In the genomic region with DNA sequence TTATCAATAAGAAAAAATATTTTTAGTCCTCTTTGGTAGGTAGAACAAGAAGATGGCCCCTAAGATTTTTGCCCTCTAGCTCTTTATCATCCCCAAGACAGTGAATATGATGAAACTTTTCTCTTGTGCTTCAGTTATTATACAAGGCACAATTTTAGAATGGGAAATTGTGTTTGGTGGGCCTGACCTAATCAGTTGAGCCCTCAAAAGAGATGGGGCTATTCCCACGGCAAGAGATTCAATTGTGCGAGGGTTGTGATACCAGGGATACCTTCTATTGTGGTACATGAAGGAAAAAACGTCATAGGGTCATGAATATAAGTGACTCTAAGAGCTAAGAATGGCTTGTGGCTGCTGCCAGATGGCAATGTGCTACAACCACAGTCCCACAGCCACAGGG, we compare ENCODE assay signal across 38 cellular contexts.
"Had no signal": no experiment of that assay in that cellular context is flagged by ENCODE, and none has a peak within 500 bp of the region (broad histone marks: within the 10 kb centered on the region; RNA-seq: fewer than 3 reads in every experiment).

No MANE protein-coding gene starts in this region.

- H3K4me3 Mint-ChIP-seq: activated naive CD4-positive, alpha-beta T cell treated with anti-CD3 and anti-CD28 coated beads for 36 hours; activated naive CD4-positive, alpha-beta T cell treated with anti-CD3 and anti-CD28 coated beads, Interleukin-2, amount 10 ng/mL, durations not matched to agents 7 days and 5 days; activated naive CD4-positive, alpha-beta T cell treated with anti-CD3 and anti-CD28 coated beads, Interleukin-2, amount 50 U/mL, for 24 hours; activated naive CD8-positive, alpha-beta T cell; activated naive CD8-positive, alpha-beta T cell treated with anti-CD3 and anti-CD28 coated beads for 36 hours; activated naive CD8-positive, alpha-beta T cell treated with anti-CD3 and anti-CD28 coated beads, Interleukin-2, amount 10 ng/mL, durations not matched to agents 7 days and 5 days; activated naive CD8-positive, alpha-beta T cell treated with anti-CD3 and anti-CD28 coated beads, Interleukin-2, amount 50 U/mL, for 24 hours; activated T-cell treated with anti-CD3 and anti-CD28 coated beads, Interleukin-2, amount 50 U/mL, for 24 hours; activated T-cell treated with anti-CD3 and anti-CD28 coated beads, Interleukin-2, amount 50 U/mL, for 4 hours; activated T-cell treated with anti-CD3 and anti-CD28 coated beads, Interleukin-2, amount 50 U/mL, for 72 hours; activated T-helper 1 cell treated with anti-CD3 and anti-CD28 coated beads, Interleukin-12 subunit alpha, Interleukin-12 subunit beta, Interleukin-2, Interleukin-4 antibody, amounts not matched to agents 30 ng/mL and 10 ng/mL and 1 ng/mL, durations not matched to agents 14 hours and 24 hours and 36 hours; activated T-helper 17 cell treated with anti-CD3 and anti-CD28 coated beads, Interleukin-2, amount 50 U/mL, for 72 hours; brain; central memory CD8-positive, alpha-beta T cell had no signal

- H3K27ac Mint-ChIP-seq: activated naive CD4-positive, alpha-beta T cell treated with anti-CD3 and anti-CD28 coated beads for 36 hours; activated naive CD4-positive, alpha-beta T cell treated with anti-CD3 and anti-CD28 coated beads, Interleukin-2, amount 10 ng/mL, durations not matched to agents 7 days and 5 days; activated naive CD4-positive, alpha-beta T cell treated with anti-CD3 and anti-CD28 coated beads, Interleukin-2, amount 50 U/mL, for 24 hours; activated naive CD4-positive, alpha-beta T cell treated with anti-CD3 and anti-CD28 coated beads, Interleukin-2, amount 50 U/mL, for 72 hours; activated naive CD8-positive, alpha-beta T cell; activated naive CD8-positive, alpha-beta T cell treated with anti-CD3 and anti-CD28 coated beads for 36 hours; activated naive CD8-positive, alpha-beta T cell treated with anti-CD3 and anti-CD28 coated beads, Interleukin-2, amount 10 ng/mL, durations not matched to agents 7 days and 5 days; activated naive CD8-positive, alpha-beta T cell treated with anti-CD3 and anti-CD28 coated beads, Interleukin-2, amount 50 U/mL, for 24 hours; activated T-cell treated with anti-CD3 and anti-CD28 coated beads, Interleukin-2, amount 50 U/mL, for 24 hours; activated T-cell treated with anti-CD3 and anti-CD28 coated beads, Interleukin-2, amount 50 U/mL, for 72 hours; activated T-helper 1 cell treated with anti-CD3 and anti-CD28 coated beads, Interleukin-12 subunit alpha, Interleukin-12 subunit beta, Interleukin-2, Interleukin-4 antibody, amounts not matched to agents 30 ng/mL and 10 ng/mL and 1 ng/mL, durations not matched to agents 14 hours and 24 hours and 36 hours; activated T-helper 17 cell treated with anti-CD3 and anti-CD28 coated beads, Interleukin-2, amount 50 U/mL, for 72 hours; activated T-helper 2 cell treated with anti-CD3 and anti-CD28 coated beads, Interferon-gamma antibody, Interleukin-2, Interleukin-4, amounts not matched to agents 10 μg/mL and 5 μg/mL and 100 μg/mL, durations not matched to agents 14 hours and 24 hours and 36 hours; brain had no signal

- H3K4me3 ChIP-seq: adrenal gland, ascending aorta, body of pancreas, breast epithelium, cardiac muscle cell had no signal

- H3K4me1 ChIP-seq: adrenal gland, ascending aorta, body of pancreas, breast epithelium had no signal

- H3K27me3 ChIP-seq: adrenal gland, ascending aorta, body of pancreas, brain microvascular endothelial cell, breast epithelium, cardiac muscle cell had no signal

- H3K36me3 Mint-ChIP-seq: activated naive CD4-positive, alpha-beta T cell treated with anti-CD3 and anti-CD28 coated beads, Interleukin-2, amount 10 ng/mL, durations not matched to agents 7 days and 5 days; activated naive CD4-positive, alpha-beta T cell treated with anti-CD3 and anti-CD28 coated beads, Interleukin-2, amount 50 U/mL, for 24 hours; activated naive CD4-positive, alpha-beta T cell treated with anti-CD3 and anti-CD28 coated beads, Interleukin-2, amount 50 U/mL, for 72 hours; activated naive CD8-positive, alpha-beta T cell; activated naive CD8-positive, alpha-beta T cell treated with anti-CD3 and anti-CD28 coated beads for 36 hours; activated naive CD8-positive, alpha-beta T cell treated with anti-CD3 and anti-CD28 coated beads, Interleukin-2, amount 10 ng/mL, durations not matched to agents 7 days and 5 days; brain had no signal

- H3K27ac ChIP-seq: adrenal gland, ascending aorta, body of pancreas, brain microvascular endothelial cell, breast epithelium, cardiac muscle cell had no signal

- H3K27me3 Mint-ChIP-seq: activated naive CD4-positive, alpha-beta T cell treated with anti-CD3 and anti-CD28 coated beads, Interleukin-2, amount 10 ng/mL, durations not matched to agents 7 days and 5 days; activated naive CD8-positive, alpha-beta T cell treated with anti-CD3 and anti-CD28 coated beads for 36 hours; activated naive CD8-positive, alpha-beta T cell treated with anti-CD3 and anti-CD28 coated beads, Interleukin-2, amount 50 U/mL, for 24 hours; activated T-cell treated with anti-CD3 and anti-CD28 coated beads, Interleukin-2, amount 50 U/mL, for 24 hours; activated T-helper 17 cell treated with anti-CD3 and anti-CD28 coated beads, Interleukin-2, amount 50 U/mL, for 72 hours; brain; central memory CD8-positive, alpha-beta T cell had no signal

- FAIRE-seq: astrocyte, bronchial epithelial cell had no signal

- H3K36me3 ChIP-seq: adrenal gland, ascending aorta, brain microvascular endothelial cell, breast epithelium, cardiac muscle cell had no signal

- H3K9me3 Mint-ChIP-seq: activated naive CD4-positive, alpha-beta T cell treated with anti-CD3 and anti-CD28 coated beads for 36 hours; activated naive CD4-positive, alpha-beta T cell treated with anti-CD3 and anti-CD28 coated beads, Interleukin-2, amount 10 ng/mL, durations not matched to agents 7 days and 5 days; activated naive CD4-positive, alpha-beta T cell treated with anti-CD3 and anti-CD28 coated beads, Interleukin-2, amount 50 U/mL, for 24 hours; activated naive CD4-positive, alpha-beta T cell treated with anti-CD3 and anti-CD28 coated beads, Interleukin-2, amount 50 U/mL, for 72 hours; activated naive CD8-positive, alpha-beta T cell treated with anti-CD3 and anti-CD28 coated beads for 36 hours; activated naive CD8-positive, alpha-beta T cell treated with anti-CD3 and anti-CD28 coated beads, Interleukin-2, amount 10 ng/mL, durations not matched to agents 7 days and 5 days; activated naive CD8-positive, alpha-beta T cell treated with anti-CD3 and anti-CD28 coated beads, Interleukin-2, amount 50 U/mL, for 24 hours; activated T-cell treated with anti-CD3 and anti-CD28 coated beads, Interleukin-2, amount 50 U/mL, for 24 hours; activated T-cell treated with anti-CD3 and anti-CD28 coated beads, Interleukin-2, amount 50 U/mL, for 4 hours; activated T-cell treated with anti-CD3 and anti-CD28 coated beads, Interleukin-2, amount 50 U/mL, for 72 hours; activated T-helper 1 cell treated with anti-CD3 and anti-CD28 coated beads, Interleukin-12 subunit alpha, Interleukin-12 subunit beta, Interleukin-2, Interleukin-4 antibody, amounts not matched to agents 30 ng/mL and 10 ng/mL and 1 ng/mL, durations not matched to agents 14 hours and 24 hours and 36 hours; activated T-helper 17 cell treated with anti-CD3 and anti-CD28 coated beads, Interleukin-2, amount 50 U/mL, for 72 hours; activated T-helper 2 cell treated with anti-CD3 and anti-CD28 coated beads, Interferon-gamma antibody, Interleukin-2, Interleukin-4, amounts not matched to agents 10 μg/mL and 5 μg/mL and 100 μg/mL, durations not matched to agents 14 hours and 24 hours and 36 hours; brain had no signal

- H3K4me1 Mint-ChIP-seq: activated naive CD4-positive, alpha-beta T cell treated with anti-CD3 and anti-CD28 coated beads, Interleukin-2, amount 10 ng/mL, durations not matched to agents 7 days and 5 days; activated naive CD4-positive, alpha-beta T cell treated with anti-CD3 and anti-CD28 coated beads, Interleukin-2, amount 50 U/mL, for 24 hours; activated naive CD8-positive, alpha-beta T cell treated with anti-CD3 and anti-CD28 coated beads for 36 hours; activated naive CD8-positive, alpha-beta T cell treated with anti-CD3 and anti-CD28 coated beads, Interleukin-2, amount 10 ng/mL, durations not matched to agents 7 days and 5 days; activated naive CD8-positive, alpha-beta T cell treated with anti-CD3 and anti-CD28 coated beads, Interleukin-2, amount 50 U/mL, for 24 hours; activated T-helper 17 cell treated with anti-CD3 and anti-CD28 coated beads, Interleukin-2, amount 50 U/mL, for 72 hours; brain; central memory CD8-positive, alpha-beta T cell had no signal

- H3K9me3 ChIP-seq: adrenal gland had no signal

- DNase-seq: activated effector memory CD4-positive, alpha-beta T cell treated with anti-CD3 and anti-CD28 coated beads, Interleukin-2, amount 50 U/mL, for 16 hours; activated effector memory CD4-positive, alpha-beta T cell treated with Interleukin-2 at 50 U/mL for 16 hours; activated gamma-delta T cell; activated gamma-delta T cell treated with Interleukin-2 at 50 U/mL for 16 hours; activated naive CD4-positive, alpha-beta T cell; activated naive CD4-positive, alpha-beta T cell treated with anti-CD3 and anti-CD28 coated beads for 36 hours; activated naive CD4-positive, alpha-beta T cell treated with anti-CD3 and anti-CD28 coated beads, Interleukin-2, amount 10 ng/mL, durations not matched to agents 7 days and 5 days; activated naive CD4-positive, alpha-beta T cell treated with anti-CD3 and anti-CD28 coated beads, Interleukin-2, amount 50 U/mL, for 16 hours; activated naive CD4-positive, alpha-beta T cell treated with Interleukin-2 at 50 U/mL for 16 hours; activated naive CD8-positive, alpha-beta T cell treated with anti-CD3 and anti-CD28 coated beads for 36 hours; activated naive CD8-positive, alpha-beta T cell treated with anti-CD3 and anti-CD28 coated beads, Interleukin-2, amount 10 ng/mL, durations not matched to agents 7 days and 5 days; activated naive CD8-positive, alpha-beta T cell treated with anti-CD3 and anti-CD28 coated beads, Interleukin-2, amount 50 U/mL, for 24 hours; activated T-cell treated with anti-CD3 and anti-CD28 coated beads, Interleukin-2, amount 50 U/mL, for 24 hours; activated T-cell treated with anti-CD3 and anti-CD28 coated beads, Interleukin-2, amount 50 U/mL, for 4 hours; activated T-cell treated with anti-CD3 and anti-CD28 coated beads, Interleukin-2, amount 50 U/mL, for 48 hours; activated T-cell treated with anti-CD3 and anti-CD28 coated beads, Interleukin-2, amount 50 U/mL, for 72 hours; adrenal gland; amniotic stem cell; amygdala; anterior cingulate cortex; aorta; body of pancreas; brain microvascular endothelial cell; central memory CD4-positive, alpha-beta T cell; cerebellar nuclear complex had no signal

- ATAC-seq: activated naive CD4-positive, alpha-beta T cell treated with anti-CD3 and anti-CD28 coated beads, Interleukin-2, amount 50 U/mL, for 72 hours; activated naive CD8-positive, alpha-beta T cell treated with anti-CD3 and anti-CD28 coated beads, Interleukin-2, amount 50 U/mL, for 24 hours; activated T-cell treated with anti-CD3 and anti-CD28 coated beads, Interleukin-2, amount 50 U/mL, for 4 hours; activated T-cell treated with anti-CD3 and anti-CD28 coated beads, Interleukin-2, amount 50 U/mL, for 72 hours; activated T-helper 17 cell treated with anti-CD3 and anti-CD28 coated beads, Interleukin-2, amount 50 U/mL, for 72 hours; body of pancreas had no signal
